Comparison of ENCODE assay signal across 8 cellular contexts in the genomic region with DNA sequence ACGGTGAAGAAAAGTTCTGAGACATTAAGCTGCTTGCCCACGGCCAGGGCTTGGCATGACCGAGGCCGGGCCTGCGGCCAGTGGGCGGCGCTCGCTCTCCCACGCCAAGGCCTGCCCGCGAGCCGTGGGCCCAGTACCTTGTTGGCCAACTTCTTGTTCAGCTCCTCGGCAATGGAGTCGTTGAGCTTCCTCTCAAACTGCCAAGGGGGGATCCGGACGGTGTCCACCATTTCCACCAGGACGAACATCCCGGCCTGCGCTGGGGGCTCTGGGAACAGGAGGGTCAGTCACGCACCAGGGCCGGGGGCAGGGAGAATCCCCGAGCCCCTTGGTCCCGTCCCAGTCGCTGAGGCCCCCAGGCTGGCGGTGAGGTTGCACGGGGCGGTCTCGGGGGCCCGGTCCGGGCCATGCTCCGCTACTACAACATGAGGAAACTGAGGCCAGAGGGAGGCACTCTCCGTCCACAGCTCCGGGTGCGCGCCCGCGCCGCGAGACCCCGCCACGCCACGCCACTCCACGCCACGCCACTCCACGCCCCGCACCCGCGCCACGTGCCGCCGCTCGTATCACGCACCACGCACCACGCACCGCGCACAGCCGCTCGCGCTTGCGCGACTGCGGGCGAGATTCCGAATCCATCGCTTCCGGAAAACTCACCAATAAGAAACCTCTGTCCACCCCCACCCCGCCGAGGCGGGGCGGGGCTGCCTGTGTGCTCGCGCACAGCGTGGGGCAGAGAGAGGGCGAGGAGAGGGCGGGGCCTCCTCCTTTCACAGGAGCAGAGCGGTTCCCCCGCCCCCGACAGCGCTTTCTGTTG. TPM values are rescaled to one million over a fixed set of nuclear protein-coding genes. Genes with fewer than 3 reads are reported as not detected.
A peak's percentile ranks its signal among the peaks of the same experiment; 100 is the strongest.
DNase-seq lines count a peak whose midpoint lies in the region; TF ChIP-seq lines count a peak whose summit lies in the region.

A gene with protein sequence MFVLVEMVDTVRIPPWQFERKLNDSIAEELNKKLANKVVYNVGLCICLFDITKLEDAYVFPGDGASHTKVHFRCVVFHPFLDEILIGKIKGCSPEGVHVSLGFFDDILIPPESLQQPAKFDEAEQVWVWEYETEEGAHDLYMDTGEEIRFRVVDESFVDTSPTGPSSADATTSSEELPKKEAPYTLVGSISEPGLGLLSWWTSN (minus strand): TSS at position 617 of the 817 bp plus-strand sequence. CDS start 369 bp downstream, at position 248.

- TF ChIP-seq CTCF in MM.1S (IDR thresholded peaks at IDR 0.05; ENCODE audit: low read length) (peak; percentile 82), fibroblast of villous mesenchyme (IDR thresholded peaks at IDR 0.05; ENCODE audit: insufficient read depth, low read depth, low read length) (peak; percentile 75), neural crest cell (conservative IDR thresholded peaks at IDR 0.05) (peak; percentile 64)

- H2AFZ ChIP-seq in MM.1S (ENCODE audit: low read length), result peak within 1 kb of the TSS; percentile 59

- H3K9me3 ChIP-seq in HAP-1 (no peaks in the 10 kb centered on the region), MM.1S (replicated peaks; ENCODE audit: insufficient read depth, low read length) (no peaks in the 10 kb centered on the region), stomach smooth muscle (ENCODE audit: control insufficient read depth in 2 of 2, low read length in 2 of 2) (no peaks in the 10 kb centered on the region)

- no peaks in the 10 kb centered on the region for H3K27me3 ChIP-seq in HAP-1 (ENCODE audit: low read depth)
- H3K27me3 ChIP-seq in MM.1S (replicated peaks; ENCODE audit: insufficient read depth, low read length), result no peaks in the 10 kb centered on the region
- H3K27me3 ChIP-seq in stomach smooth muscle (ENCODE audit: control insufficient read depth in 1 of 2, insufficient read depth in 2 of 2, low read length in 2 of 2), result no peaks in the 10 kb centered on the region

- H3K4me1 Mint-ChIP-seq in neural crest cell, result peaks cover 41% of the 10 kb centered on the region

- H3K4me3 ChIP-seq in HAP-1 (peak within 1 kb of the TSS; percentile 96), MM.1S (ENCODE audit: low read length) (peak within 1 kb of the TSS; percentile 94), fibroblast of villous mesenchyme (ENCODE audit: low read depth, low read length) (peak within 1 kb of the TSS; percentile 86), stomach smooth muscle (ENCODE audit: low read length in 2 of 2) (peak within 1 kb of the TSS; percentile 86 to 88)

- H3K4me3 Mint-ChIP-seq in neural crest cell, result peak within 1 kb of the TSS; percentile 96

- H3K27ac Mint-ChIP-seq in neural crest cell (ENCODE audit: unreplicated experiment), result peak within 1 kb of the TSS; percentile 79

- peaks cover 43% of the 10 kb centered on the region for H3K79me2 ChIP-seq in MM.1S (ENCODE audit: low read length)

- peak within 1 kb of the TSS; percentile 91 for H3K4me2 ChIP-seq in MM.1S (ENCODE audit: low read depth, low read length)

- H3K27ac ChIP-seq in MM.1S (ENCODE audit: low read length) (peak within 1 kb of the TSS; percentile 55), stomach smooth muscle (ENCODE audit: low read length) (peak within 1 kb of the TSS; percentile 84)

- no peaks in the 10 kb centered on the region for H3K27me3 Mint-ChIP-seq in neural crest cell (ENCODE audit: low read depth)

- H3K9me2 ChIP-seq in MM.1S (replicated peaks; ENCODE audit: insufficient read depth, low read length), result no peaks in the 10 kb centered on the region

- H3K36me3 Mint-ChIP-seq in neural crest cell (ENCODE audit: low read depth), result peaks cover 4% of the 10 kb centered on the region

- DNase-seq in GDM1 (lab: John Stamatoyannopoulos, UW) (peak; percentile 95), HAP-1 (ENCODE audit: low spot score in 2 of 2) (peak; percentile 97 to 100), MM.1S (peak; percentile 99), SIG-M5 (lab: John Stamatoyannopoulos, UW) (peak; percentile 60), activated gamma-delta T cell (lab: John Stamatoyannopoulos, UW) (peak; percentile 88), fibroblast of villous mesenchyme (ENCODE audit: low read depth) (peak; percentile 98), neural crest cell (ENCODE audit: low read depth, low spot score) (peak; percentile 97)

- H3K4me1 ChIP-seq in HAP-1, result peaks cover 10% of the 10 kb centered on the region
- H3K4me1 ChIP-seq in MM.1S (ENCODE audit: low read length), result peaks cover 11% of the 10 kb centered on the region
- H3K4me1 ChIP-seq in stomach smooth muscle (ENCODE audit: control insufficient read depth, insufficient read depth, low read length), result peaks cover 20% of the 10 kb centered on the region

- H4K20me1 ChIP-seq in MM.1S (ENCODE audit: insufficient read depth, low read length), result no peaks in the 10 kb centered on the region

- H3K9ac ChIP-seq in MM.1S (ENCODE audit: low read length) (peak within 1 kb of the TSS; percentile 90), stomach smooth muscle (ENCODE audit: low read length in 2 of 2) (peak within 1 kb of the TSS; percentile 82 to 84)

- in situ Hi-C loops in HAP-1 (cut with MboI; ENCODE audit: low sequenced_read_pairs), result no loop called here

- peaks cover 21% of the 10 kb centered on the region for H3K36me3 ChIP-seq in HAP-1 (replicated peaks)
- no peaks in the 10 kb centered on the region for H3K36me3 ChIP-seq in MM.1S (replicated peaks; ENCODE audit: insufficient read depth, low read length)
- peaks cover 3 to 12% of the 10 kb centered on the region in 2 donors for H3K36me3 ChIP-seq in stomach smooth muscle (ENCODE audit: control insufficient read depth in 2 of 2, insufficient read depth in 2 of 2, low read length in 2 of 2)

- H3F3A ChIP-seq in MM.1S (ENCODE audit: insufficient read depth, low read length), result 0 out of 2 replicates have a peak, but pooled peaks cover 4% of the 10 kb centered on the region

- H3K9me3 Mint-ChIP-seq in neural crest cell, result no peaks in the 10 kb centered on the region

RNA-seq across cellular contexts. Expression of the gene that starts here (rescaled TPM):
- total RNA-seq in fibroblast of villous mesenchyme (24.8 and 28.1 TPM in 2 replicates), neural crest cell (54.0 and 55.5 TPM in 2 replicates)

Comparison
In these comparisons a context has a peak if more than half of its experiments do, and no peak if none do; other contexts are left out.
1. Peak in every context shown above with its lines: DNase-seq, H3K4me3 ChIP-seq and H3K27ac ChIP-seq.